26 cellular contexts compared by ENCODE assay signal in genomic region chr12:108043750-108044149, GRCh38.
"Had no signal": no experiment of that assay in that cellular context is flagged by ENCODE, and none has a peak within 500 bp of the region (broad histone marks: within the 10 kb centered on the region; RNA-seq: fewer than 3 reads in every experiment).

No MANE protein-coding gene starts in this region.

- H3K4me1 Mint-ChIP-seq: central memory CD8-positive, alpha-beta T cell; mesothelial cell of epicardium had no signal

- H3K27ac Mint-ChIP-seq: dendritic cell treated with granulocyte-macrophage colony-stimulating factor and Interleukin-4, amounts not matched to agents 40 ng/mL and 50 ng/mL, for 4 days; immature natural killer cell; memory B cell; mesothelial cell of epicardium; naive B cell; natural killer cell treated with Interleukin-12 subunit alpha and Interleukin-12 subunit beta and Interleukin-15 and Interleukin-18, amount 100 ng/mL, for 72 hours; progenitor cell of endocrine pancreas; stimulated activated naive B cell treated with anti-CD40 and anti-IgM and Interleukin-4, amounts not matched to agents 10 μg/mL and 1 μg/mL and 100 μg/mL, for 72 hours; stimulated activated naive CD8-positive, alpha-beta T cell treated with anti-CD3 and anti-CD28 coated beads, Interleukin-15, Interleukin-2, amounts not matched to agents 100 ng/mL and 50 ng/mL, for 24 hours had no signal

- H3K4me3 ChIP-seq: colonic mucosa, lung, mucosa of descending colon, pancreas, right atrium auricular region, thoracic aorta, transverse colon had no signal

- FAIRE-seq: endometrium, frontal cortex, keratinocyte, pancreas had no signal

- H3K9me3 Mint-ChIP-seq: central memory CD8-positive, alpha-beta T cell; immature natural killer cell; memory B cell; mesothelial cell of epicardium; natural killer cell treated with Interleukin-12 subunit alpha and Interleukin-12 subunit beta and Interleukin-15 and Interleukin-18, amount 100 ng/mL, for 72 hours; stimulated activated naive B cell treated with anti-CD40 and anti-IgM and Interleukin-4, amounts not matched to agents 10 μg/mL and 1 μg/mL and 100 μg/mL, for 72 hours; stimulated activated naive CD8-positive, alpha-beta T cell treated with anti-CD3 and anti-CD28 coated beads, Interleukin-15, Interleukin-2, amounts not matched to agents 100 ng/mL and 50 ng/mL, for 24 hours had no signal

- H3K4me1 ChIP-seq: colonic mucosa, pancreas had no signal

- DNase-seq: colonic mucosa; effector memory CD4-positive, alpha-beta T cell; hypothalamus; immature natural killer cell; mucosa of descending colon; naive B cell; occipital lobe; pancreas; stimulated activated CD4-positive, alpha-beta T cell treated with anti-CD3 and anti-CD28 coated beads, Interleukin-4, amount 100 ng/mL, for 4 hours; stimulated activated naive B cell treated with anti-CD40 and anti-IgM and Interleukin-4, amounts not matched to agents 10 μg/mL and 1 μg/mL and 100 μg/mL, for 72 hours; transverse colon had no signal

- H3K27me3 ChIP-seq: colonic mucosa, right atrium auricular region, transverse colon had no signal

- H3K27ac ChIP-seq: colonic mucosa, pancreas, right atrium auricular region, thoracic aorta, transverse colon had no signal

- H3K36me3 Mint-ChIP-seq: immature natural killer cell; memory B cell; mesothelial cell of epicardium; naive B cell; natural killer cell treated with Interleukin-12 subunit alpha and Interleukin-12 subunit beta and Interleukin-15 and Interleukin-18, amount 100 ng/mL, for 72 hours; stimulated activated naive B cell treated with anti-CD40 and anti-IgM and Interleukin-4, amounts not matched to agents 10 μg/mL and 1 μg/mL and 100 μg/mL, for 72 hours had no signal

- H3K36me3 ChIP-seq: colonic mucosa, pancreas, right atrium auricular region, thoracic aorta, transverse colon had no signal

- ATAC-seq: left lobe of liver; mucosa of descending colon; natural killer cell treated with Interleukin-12 subunit alpha and Interleukin-12 subunit beta and Interleukin-15 and Interleukin-18, amount 100 ng/mL, for 72 hours; pancreas; sciatic nerve; stimulated activated naive B cell treated with anti-CD40 and anti-IgM and Interleukin-4, amounts not matched to agents 10 μg/mL and 1 μg/mL and 100 μg/mL, for 72 hours had no signal

- H3K9me3 ChIP-seq: colonic mucosa, mucosa of descending colon, pancreas, right atrium auricular region, thoracic aorta, transverse colon had no signal

- H3K4me3 Mint-ChIP-seq: central memory CD8-positive, alpha-beta T cell; dendritic cell treated with granulocyte-macrophage colony-stimulating factor and Interleukin-4, amounts not matched to agents 40 ng/mL and 50 ng/mL, for 4 days; immature natural killer cell; memory B cell; mesothelial cell of epicardium; natural killer cell treated with Interleukin-12 subunit alpha and Interleukin-12 subunit beta and Interleukin-15 and Interleukin-18, amount 100 ng/mL, for 72 hours; stimulated activated naive B cell treated with anti-CD40 and anti-IgM and Interleukin-4, amounts not matched to agents 10 μg/mL and 1 μg/mL and 100 μg/mL, for 72 hours; stimulated activated naive CD8-positive, alpha-beta T cell treated with anti-CD3 and anti-CD28 coated beads, Interleukin-15, Interleukin-2, amounts not matched to agents 100 ng/mL and 50 ng/mL, for 24 hours had no signal
